9 cellular contexts compared by ENCODE assay signal in the genomic region with DNA sequence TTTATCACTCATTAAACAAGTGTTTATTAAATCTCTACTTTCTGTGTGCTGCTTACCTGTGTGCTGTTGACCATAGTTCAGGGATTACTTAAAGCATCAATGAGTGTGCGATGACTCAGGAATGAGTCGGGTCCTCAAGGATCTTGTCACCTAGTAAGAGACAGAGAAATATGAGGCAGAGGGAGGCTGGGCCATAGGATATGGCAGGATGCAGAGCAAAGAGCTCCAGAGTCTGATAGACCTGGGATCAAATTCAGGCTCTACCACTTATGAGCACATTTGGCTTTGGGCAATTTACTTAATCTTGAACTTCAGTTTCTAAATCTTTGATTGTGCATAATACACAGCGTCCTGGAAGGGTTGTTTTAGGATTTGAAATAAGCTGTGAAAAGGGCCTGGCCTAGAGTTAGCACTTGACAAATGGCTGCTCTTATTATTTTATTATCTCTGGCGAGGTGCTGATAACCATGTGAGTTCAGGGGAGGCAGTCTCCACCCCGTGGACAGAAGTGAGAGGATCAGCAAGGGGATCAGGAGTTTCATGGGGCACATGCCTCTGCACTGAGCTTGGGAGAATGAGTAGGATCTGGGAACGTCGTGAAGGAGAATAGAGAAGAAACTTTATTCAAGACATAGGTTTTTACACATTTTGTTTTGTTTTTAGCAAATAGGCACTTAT.
A peak's percentile ranks its signal among the peaks of the same experiment; 100 is the strongest.
DNase-seq lines count a peak whose midpoint lies in the region; ATAC-seq and TF ChIP-seq lines count a peak whose summit lies in the region.
"Had no signal": no experiment of that assay in that cellular context is flagged by ENCODE, and none has a peak within 500 bp of the region (broad histone marks: within the 10 kb centered on the region; RNA-seq: fewer than 3 reads in every experiment).

No MANE protein-coding gene starts in this region.

- H3K4me3 Mint-ChIP-seq in activated CD8-positive, alpha-beta T cell treated with anti-CD3 and anti-CD28 coated beads for 36 hours = no peak overlapping the region
- H3K4me3 Mint-ChIP-seq: activated CD4-positive, alpha-beta T cell treated with anti-CD3 and anti-CD28 coated beads, Interleukin-2, amount 10 ng/mL, durations not matched to agents 24 days and 14 days had no signal

- H3K4me3 ChIP-seq in left lung = no peak overlapping the region

- POLR2A ChIA-PET in activated CD8-positive, alpha-beta T cell treated with anti-CD3 and anti-CD28 coated beads for 36 hours (lab: Charles Lee) = no interaction called here

- H3K36me3 Mint-ChIP-seq in activated CD8-positive, alpha-beta T cell treated with anti-CD3 and anti-CD28 coated beads for 36 hours (ENCODE audit: low read depth) = no peaks in the 10 kb centered on the region

- no peak overlapping the region for H3K27ac Mint-ChIP-seq in activated CD8-positive, alpha-beta T cell treated with anti-CD3 and anti-CD28 coated beads for 36 hours
- H3K27ac Mint-ChIP-seq: activated CD4-positive, alpha-beta T cell treated with anti-CD3 and anti-CD28 coated beads, Interleukin-2, amount 10 ng/mL, durations not matched to agents 24 days and 14 days had no signal

- H3K27me3 ChIP-seq in left lung = no peaks in the 10 kb centered on the region

- H3K27me3 Mint-ChIP-seq in activated CD8-positive, alpha-beta T cell treated with anti-CD3 and anti-CD28 coated beads for 36 hours = peaks cover 2% of the 10 kb centered on the region

- no peaks in the 10 kb centered on the region for H3K9me3 Mint-ChIP-seq in activated CD8-positive, alpha-beta T cell treated with anti-CD3 and anti-CD28 coated beads for 36 hours
- H3K9me3 Mint-ChIP-seq: activated CD4-positive, alpha-beta T cell treated with anti-CD3 and anti-CD28 coated beads, Interleukin-2, amount 10 ng/mL, durations not matched to agents 24 days and 14 days had no signal

- ATAC-seq in left lung = peak; percentile 70
- ATAC-seq in activated CD8-positive, alpha-beta T cell treated with anti-CD3 and anti-CD28 coated beads for 36 hours = no peak

- DNase-seq in Caki2 (ENCODE audit: low read depth) (peak; percentile 41), HPDE6-E6E7 (ENCODE audit: extremely low spot score) (peak; percentile 80), astrocyte of the hippocampus (ENCODE audit: low read depth, low spot score) (peak; percentile 19), left lung (no peak), HuH-7.5 (ENCODE audit: low spot score) (no peak), epidermal melanocyte (ENCODE audit: insufficient read length, low spot score) (no peak), HUDEP-2 (lab: John Stamatoyannopoulos, UW; ENCODE audit: unreplicated experiment in 76 of 76) (no peak)
- no peak for DNase-seq in activated CD8-positive, alpha-beta T cell treated with anti-CD3 and anti-CD28 coated beads for 36 hours
- DNase-seq: activated CD4-positive, alpha-beta T cell treated with anti-CD3 and anti-CD28 coated beads, Interleukin-2, amount 10 ng/mL, durations not matched to agents 24 days and 14 days had no signal

- no peak overlapping the region for H3K27ac ChIP-seq in left lung

- intact Hi-C loops in left lung (cut with DNase I) = no loop called here
- intact Hi-C loops in activated CD8-positive, alpha-beta T cell treated with anti-CD3 and anti-CD28 coated beads for 36 hours (cut with micrococcal nuclease) = no loop called here

- no peaks in the 10 kb centered on the region for H3K9me3 ChIP-seq in left lung

- H3K36me3 ChIP-seq in left lung = no peaks in the 10 kb centered on the region

- no peak for TF ChIP-seq CTCF in left lung (IDR thresholded peaks at IDR 0.05)
- no peak for TF ChIP-seq CTCF in activated CD8-positive, alpha-beta T cell treated with anti-CD3 and anti-CD28 coated beads for 36 hours (IDR thresholded peaks at IDR 0.05)

- no peaks in the 10 kb centered on the region for H3K4me1 Mint-ChIP-seq in activated CD8-positive, alpha-beta T cell treated with anti-CD3 and anti-CD28 coated beads for 36 hours (ENCODE audit: low read depth)
- H3K4me1 Mint-ChIP-seq: activated CD4-positive, alpha-beta T cell treated with anti-CD3 and anti-CD28 coated beads, Interleukin-2, amount 10 ng/mL, durations not matched to agents 24 days and 14 days had no signal

- CTCF ChIA-PET in activated CD8-positive, alpha-beta T cell treated with anti-CD3 and anti-CD28 coated beads for 36 hours (lab: Charles Lee) = no interaction called here

- in situ Hi-C loops in Caki2 (cut with HindIII; ENCODE audit: low pct_unique_long_range_greater_than_20kb, low sequenced_read_pairs) = no loop called here

- H3K4me1 ChIP-seq in left lung = peaks cover 0 to 3% of the 10 kb centered on the region in 2 donors

Comparison
In these comparisons a context has a peak if more than half of its experiments do, and no peak if none do; other contexts are left out.
1. DNase-seq: peak in Caki2 (single experiment), HPDE6-E6E7 (single experiment) and astrocyte of the hippocampus (single experiment); none in left lung (0 of 2), HuH-7.5 (single experiment), epidermal melanocyte (single experiment), activated CD8-positive, alpha-beta T cell treated with anti-CD3 and anti-CD28 coated beads for 36 hours (single experiment) and HUDEP-2 (0 of 76).